In genomic region chr17:67863624-67864247, GRCh38 we compare ENCODE assay signal across 13 cellular contexts. TPM values are rescaled to one million over a fixed set of nuclear protein-coding genes. Genes with fewer than 3 reads are reported as not detected.
DNase-seq lines count a peak whose midpoint lies in the region; ATAC-seq lines count a peak whose summit lies in the region.
"Had no signal": no experiment of that assay in that cellular context is flagged by ENCODE, and none has a peak within 500 bp of the region (broad histone marks: within the 10 kb centered on the region; RNA-seq: fewer than 3 reads in every experiment).

No MANE protein-coding gene starts in this region.

- no peak overlapping the region for H3K4me3 Mint-ChIP-seq in activated CD8-positive, alpha-beta memory T cell treated with anti-CD3 and anti-CD28 coated beads, Interleukin-2, amount 10 ng/mL, durations not matched to agents 7 days and 5 days
- H3K4me3 Mint-ChIP-seq in activated CD8-positive, alpha-beta T cell treated with anti-CD3 and anti-CD28 coated beads, Interleukin-2, amount 10 ng/mL, durations not matched to agents 7 days and 5 days: no peak overlapping the region
- H3K4me3 Mint-ChIP-seq in stimulated activated naive B cell treated with anti-CD40 and anti-IgM and Interleukin-4, amounts not matched to agents 10 μg/mL and 1 μg/mL and 100 μg/mL, for 72 hours: peak overlapping the region in 1 of 2 donors; percentile 47
- H3K4me3 Mint-ChIP-seq: activated CD4-positive, alpha-beta T cell treated with anti-CD3 and anti-CD28 coated beads, Interleukin-2, amount 10 ng/mL, durations not matched to agents 7 days and 5 days had no signal

- POLR2A ChIA-PET in activated CD8-positive, alpha-beta T cell treated with anti-CD3 and anti-CD28 coated beads, Interleukin-2, amount 10 ng/mL, durations not matched to agents 7 days and 5 days (lab: Charles Lee): interaction anchor here (1.3 kb wide), 1 partner anchor 39 kb away, joined by 3 read pairs; no protein-coding TSS in a partner anchor

- peak overlapping the region; percentile 84 for H3K27ac Mint-ChIP-seq in activated CD8-positive, alpha-beta memory T cell treated with anti-CD3 and anti-CD28 coated beads, Interleukin-2, amount 10 ng/mL, durations not matched to agents 7 days and 5 days
- peak overlapping the region; percentile 73 for H3K27ac Mint-ChIP-seq in activated CD8-positive, alpha-beta T cell treated with anti-CD3 and anti-CD28 coated beads, Interleukin-2, amount 10 ng/mL, durations not matched to agents 7 days and 5 days
- peak overlapping the region; percentile 72 for H3K27ac Mint-ChIP-seq in stimulated activated naive B cell treated with anti-CD40 and anti-IgM and Interleukin-4, amounts not matched to agents 10 μg/mL and 1 μg/mL and 100 μg/mL, for 72 hours

- peaks cover 45% of the 10 kb centered on the region for H3K4me1 Mint-ChIP-seq in activated CD8-positive, alpha-beta memory T cell treated with anti-CD3 and anti-CD28 coated beads, Interleukin-2, amount 10 ng/mL, durations not matched to agents 7 days and 5 days
- H3K4me1 Mint-ChIP-seq in activated CD8-positive, alpha-beta T cell treated with anti-CD3 and anti-CD28 coated beads, Interleukin-2, amount 10 ng/mL, durations not matched to agents 7 days and 5 days (ENCODE audit: low read depth): peaks cover 55% of the 10 kb centered on the region
- peaks cover 30 to 42% of the 10 kb centered on the region in 2 donors for H3K4me1 Mint-ChIP-seq in stimulated activated naive B cell treated with anti-CD40 and anti-IgM and Interleukin-4, amounts not matched to agents 10 μg/mL and 1 μg/mL and 100 μg/mL, for 72 hours

- peaks cover 2% of the 10 kb centered on the region for H3K36me3 ChIP-seq in H7 (replicated peaks; ENCODE audit: control insufficient read depth, insufficient read depth, low read length)

- DNase-seq in activated CD8-positive, alpha-beta memory T cell treated with anti-CD3 and anti-CD28 coated beads, Interleukin-2, amount 10 ng/mL, durations not matched to agents 7 days and 5 days: no peak
- DNase-seq in activated CD8-positive, alpha-beta memory T cell treated with anti-CD3 and anti-CD28 coated beads for 24 hours: no peak
- no peak for DNase-seq in activated CD8-positive, alpha-beta T cell treated with anti-CD3 and anti-CD28 coated beads, Interleukin-2, amount 10 ng/mL, durations not matched to agents 7 days and 5 days
- DNase-seq in stimulated activated naive B cell treated with anti-CD40 and anti-IgM and Interleukin-4, amounts not matched to agents 10 μg/mL and 1 μg/mL and 100 μg/mL, for 72 hours: no peak
- no peak for DNase-seq in SHP77 (lab: John Stamatoyannopoulos, UW)
- no peak for DNase-seq in H7
- DNase-seq: activated CD4-positive, alpha-beta T cell treated with anti-CD3 and anti-CD28 coated beads, Interleukin-2, amount 10 ng/mL, durations not matched to agents 7 days and 5 days; COR-L47; NCI-H1694; NCI-H526 had no signal

- no peak overlapping the region for H3K4me3 ChIP-seq in H7 (ENCODE audit: insufficient read depth, low read depth, low read length)
- H3K4me3 ChIP-seq: A549 had no signal

- H3K36me3 Mint-ChIP-seq in activated CD8-positive, alpha-beta memory T cell treated with anti-CD3 and anti-CD28 coated beads, Interleukin-2, amount 10 ng/mL, durations not matched to agents 7 days and 5 days: peaks cover 21% of the 10 kb centered on the region
- H3K36me3 Mint-ChIP-seq in activated CD8-positive, alpha-beta T cell treated with anti-CD3 and anti-CD28 coated beads, Interleukin-2, amount 10 ng/mL, durations not matched to agents 7 days and 5 days (ENCODE audit: low read depth): peaks cover 31% of the 10 kb centered on the region
- peaks cover 21 to 37% of the 10 kb centered on the region in 2 donors for H3K36me3 Mint-ChIP-seq in stimulated activated naive B cell treated with anti-CD40 and anti-IgM and Interleukin-4, amounts not matched to agents 10 μg/mL and 1 μg/mL and 100 μg/mL, for 72 hours

- no peaks in the 10 kb centered on the region for H3K27me3 Mint-ChIP-seq in activated CD8-positive, alpha-beta memory T cell treated with anti-CD3 and anti-CD28 coated beads, Interleukin-2, amount 10 ng/mL, durations not matched to agents 7 days and 5 days
- H3K27me3 Mint-ChIP-seq in activated CD8-positive, alpha-beta T cell treated with anti-CD3 and anti-CD28 coated beads, Interleukin-2, amount 10 ng/mL, durations not matched to agents 7 days and 5 days (ENCODE audit: low read depth): no peaks in the 10 kb centered on the region
- no peaks in the 10 kb centered on the region for H3K27me3 Mint-ChIP-seq in stimulated activated naive B cell treated with anti-CD40 and anti-IgM and Interleukin-4, amounts not matched to agents 10 μg/mL and 1 μg/mL and 100 μg/mL, for 72 hours
- H3K27me3 Mint-ChIP-seq: activated CD4-positive, alpha-beta T cell treated with anti-CD3 and anti-CD28 coated beads, Interleukin-2, amount 10 ng/mL, durations not matched to agents 7 days and 5 days had no signal

- H3K9me3 Mint-ChIP-seq in activated CD8-positive, alpha-beta memory T cell treated with anti-CD3 and anti-CD28 coated beads, Interleukin-2, amount 10 ng/mL, durations not matched to agents 7 days and 5 days (ENCODE audit: low read depth): no peaks in the 10 kb centered on the region
- no peaks in the 10 kb centered on the region for H3K9me3 Mint-ChIP-seq in activated CD8-positive, alpha-beta T cell treated with anti-CD3 and anti-CD28 coated beads, Interleukin-2, amount 10 ng/mL, durations not matched to agents 7 days and 5 days (ENCODE audit: insufficient read depth)
- H3K9me3 Mint-ChIP-seq in stimulated activated naive B cell treated with anti-CD40 and anti-IgM and Interleukin-4, amounts not matched to agents 10 μg/mL and 1 μg/mL and 100 μg/mL, for 72 hours: no peaks in the 10 kb centered on the region
- H3K9me3 Mint-ChIP-seq: activated CD4-positive, alpha-beta T cell treated with anti-CD3 and anti-CD28 coated beads, Interleukin-2, amount 10 ng/mL, durations not matched to agents 7 days and 5 days had no signal

- ATAC-seq in activated CD8-positive, alpha-beta memory T cell treated with anti-CD3 and anti-CD28 coated beads, Interleukin-2, amount 10 ng/mL, durations not matched to agents 7 days and 5 days: peak; percentile 64
- peak; percentile 50 for ATAC-seq in HG02981 (IDR thresholded peaks at IDR 0.05; ENCODE audit: unreplicated experiment)
- no peak for ATAC-seq in activated CD8-positive, alpha-beta T cell treated with anti-CD3 and anti-CD28 coated beads, Interleukin-2, amount 10 ng/mL, durations not matched to agents 7 days and 5 days
- ATAC-seq in stimulated activated naive B cell treated with anti-CD40 and anti-IgM and Interleukin-4, amounts not matched to agents 10 μg/mL and 1 μg/mL and 100 μg/mL, for 72 hours (replicated peaks): peak in 1 of 2 donors; percentile 45
- no peak for ATAC-seq in esophagus mucosa
- ATAC-seq: A549 had no signal

- H3K27me3 ChIP-seq in H7 (ENCODE audit: control insufficient read depth, insufficient read depth, low read length): no peaks in the 10 kb centered on the region

- CTCF ChIA-PET in activated CD8-positive, alpha-beta memory T cell treated with anti-CD3 and anti-CD28 coated beads, Interleukin-2, amount 10 ng/mL, durations not matched to agents 7 days and 5 days (lab: Charles Lee): no interaction called here
- CTCF ChIA-PET in activated CD8-positive, alpha-beta T cell treated with anti-CD3 and anti-CD28 coated beads, Interleukin-2, amount 10 ng/mL, durations not matched to agents 7 days and 5 days (lab: Charles Lee): interaction anchor here (0.8 to 2.6 kb wide), 5 partner anchors 9 to 146 kb away, joined by 3 to 10 read pairs (median 4); partner anchors contain the start of gene BPTF

RNA-seq across cellular contexts. Expression of gene BPTF, which starts 38.4 kb away (rescaled TPM):
- total RNA-seq in activated CD8-positive, alpha-beta memory T cell treated with anti-CD3 and anti-CD28 coated beads, Interleukin-2, amount 10 ng/mL, durations not matched to agents 7 days and 5 days: 100 to 1,000 TPM in 1 of 2 experiments, 10 to 100 TPM in 1; 89.3 to 101 TPM
- total RNA-seq in activated CD8-positive, alpha-beta T cell treated with anti-CD3 and anti-CD28 coated beads, Interleukin-2, amount 10 ng/mL, durations not matched to agents 7 days and 5 days: 10 to 100 TPM; 85.9 to 87.0 TPM
- total RNA-seq in esophagus mucosa: 47.8 TPM
- total RNA-seq in H7 (2014; rRNA removed; shearing (Covaris generic)): 52.2 and 65.2 TPM in 2 replicates

Comparison
In these comparisons a context has a peak if more than half of its experiments do, and no peak if none do; other contexts are left out.
1. ATAC-seq: peak in activated CD8-positive, alpha-beta memory T cell treated with anti-CD3 and anti-CD28 coated beads, Interleukin-2, amount 10 ng/mL, durations not matched to agents 7 days and 5 days (single experiment) and HG02981 (single experiment); none in activated CD8-positive, alpha-beta T cell treated with anti-CD3 and anti-CD28 coated beads, Interleukin-2, amount 10 ng/mL, durations not matched to agents 7 days and 5 days (single experiment) and esophagus mucosa (single experiment).
2. Peak in every context shown above with its lines, with median percentiles within 50 percentile points of each other: H3K27ac Mint-ChIP-seq.